ENCODE assay signal across 33 cellular contexts in the genomic region with DNA sequence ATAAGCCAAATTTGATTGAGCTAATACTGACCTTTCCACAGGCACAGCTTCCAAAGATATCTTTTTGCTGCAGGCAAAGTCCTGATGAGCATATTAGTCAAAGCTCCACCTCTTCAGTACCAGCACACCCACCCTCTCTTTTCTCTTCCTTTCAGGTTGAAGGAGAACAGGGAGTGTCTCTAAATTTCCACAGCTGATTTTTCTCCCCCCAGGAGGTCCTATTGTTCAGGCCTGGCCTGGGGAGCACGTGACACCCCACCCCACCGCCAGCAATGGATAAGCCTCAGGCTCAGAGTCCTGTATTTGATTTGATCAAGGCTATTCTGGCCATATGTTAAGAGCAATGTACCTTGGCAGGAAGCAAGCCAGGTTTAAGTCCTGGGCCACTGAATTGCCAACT. TPM values are rescaled to one million over a fixed set of nuclear protein-coding genes. Genes with fewer than 3 reads are reported as not detected.
DNase-seq lines count a peak whose midpoint lies in the region; ATAC-seq, FAIRE-seq and TF ChIP-seq lines count a peak whose summit lies in the region.
"Had no signal": no experiment of that assay in that cellular context is flagged by ENCODE, and none has a peak within 500 bp of the region (broad histone marks: within the 10 kb centered on the region; RNA-seq: fewer than 3 reads in every experiment).

No MANE protein-coding gene starts in this region.

- H2AFZ ChIP-seq in GM23338 (peak overlapping the region; percentile 45; the same call in 1 of the 2 replicates), keratinocyte (ENCODE audit: control insufficient read depth, low read length) (no peak overlapping the region), PC-9 (no peak overlapping the region)
- H2AFZ ChIP-seq: hepatocyte had no signal

- BruUV-seq in PC-9 (replicated peaks; lab: Mats Ljungman, UMichigan), result no TSS peak

- H3K27me3 ChIP-seq in GM23338 (ENCODE audit: insufficient read depth) (no peaks in the 10 kb centered on the region), WERI-Rb-1 (ENCODE audit: insufficient read depth, low read depth, severe bottlenecking) (no peaks in the 10 kb centered on the region), keratinocyte (ENCODE audit: control insufficient read depth, extremely low read depth, insufficient read depth, low read length) (no peaks in the 10 kb centered on the region), colonic mucosa (no peaks in the 10 kb centered on the region), PC-9 (ENCODE audit: insufficient read depth, low read depth) (no peaks in the 10 kb centered on the region)
- H3K27me3 ChIP-seq: esophagus squamous epithelium, gastrocnemius medialis, hepatocyte, left lung, stomach, tibial artery had no signal

- 0 out of 2 replicates have a peak, but pooled peaks cover 4% of the 10 kb centered on the region for H3K9me2 ChIP-seq in GM23338 (ENCODE audit: insufficient read depth)
- no peaks in the 10 kb centered on the region for H3K9me2 ChIP-seq in PC-9 (ENCODE audit: insufficient read depth)

- no peak overlapping the region for H3K4me2 ChIP-seq in GM23338
- H3K4me2 ChIP-seq in keratinocyte (ENCODE audit: control insufficient read depth, extremely low read depth, insufficient read depth, low read depth, low read length), result peak overlapping the region; percentile 59
- H3K4me2 ChIP-seq in PC-9, result no peak overlapping the region
- H3K4me2 ChIP-seq: hepatocyte had no signal

- H3K4me3 ChIP-seq in GM23338, result no peak overlapping the region
- H3K4me3 ChIP-seq in WERI-Rb-1 (ENCODE audit: low read depth, low read length), result no peak overlapping the region
- no peak overlapping the region for H3K4me3 ChIP-seq in keratinocyte (ENCODE audit: control insufficient read depth in 2 of 3, extremely low read depth in 1 of 3, insufficient read depth in 2 of 3, low read depth in 1 of 3, low read length in 3 of 3)
- no peak overlapping the region for H3K4me3 ChIP-seq in colonic mucosa
- no peak overlapping the region for H3K4me3 ChIP-seq in PC-9
- H3K4me3 ChIP-seq: esophagus squamous epithelium, gastrocnemius medialis, hepatocyte, left lung, stomach, tibial artery had no signal

- H3K4me3 Mint-ChIP-seq in GM23338, result no peak overlapping the region
- H3K4me3 Mint-ChIP-seq: activated CD8-positive, alpha-beta T cell treated with anti-CD3 and anti-CD28 coated beads, Interleukin-2, amount 10 ng/mL, durations not matched to agents 7 days and 5 days had no signal

- H4K20me1 ChIP-seq in GM23338 (replicated peaks; ENCODE audit: insufficient read depth), result no peaks in the 10 kb centered on the region
- no peaks in the 10 kb centered on the region for H4K20me1 ChIP-seq in keratinocyte (ENCODE audit: control insufficient read depth, extremely low read depth, insufficient read depth, low read length)
- H4K20me1 ChIP-seq in PC-9 (ENCODE audit: insufficient read depth), result no peaks in the 10 kb centered on the region

- H3K4me1 ChIP-seq in GM23338 (ENCODE audit: insufficient read depth) (no peaks in the 10 kb centered on the region), keratinocyte (ENCODE audit: control insufficient read depth, extremely low read depth, insufficient read depth, low read length) (peaks cover 35% of the 10 kb centered on the region), colonic mucosa (no peaks in the 10 kb centered on the region), PC-9 (replicated peaks; ENCODE audit: insufficient read depth) (no peaks in the 10 kb centered on the region)
- H3K4me1 ChIP-seq: gastrocnemius medialis, left lung, stomach, tibial artery had no signal

- peaks cover 9% of the 10 kb centered on the region; the same call in 2 of the 3 replicates for H3K4me1 Mint-ChIP-seq in GM23338

- dilution Hi-C loops in keratinocyte (cut with MboI; ENCODE audit: extremely low pct_ligation_motif_present, low sequenced_read_pairs), result no loop called here

- FAIRE-seq in keratinocyte (lab: Jason Lieb, UNC), result no peak
- FAIRE-seq: GM12892, HepG2 had no signal

- intact Hi-C loops in colonic mucosa (cut with DNase I), result no loop called here
- intact Hi-C loops in PC-9 (cut with micrococcal nuclease; ENCODE audit: unreplicated experiment), result no loop called here

- H3K27ac ChIP-seq in GM23338 (ENCODE audit: low read depth) (no peak overlapping the region), WERI-Rb-1 (no peak overlapping the region), keratinocyte (ENCODE audit: control insufficient read depth, insufficient read depth, low read length) (peak overlapping the region; percentile 57), colonic mucosa (no peak overlapping the region), PC-9 (no peak overlapping the region)
- H3K27ac ChIP-seq: esophagus squamous epithelium, gastrocnemius medialis, hepatocyte, HL-60, left lung, stomach, tibial artery had no signal

- H3K27ac Mint-ChIP-seq in GM23338, result no peak overlapping the region
- H3K27ac Mint-ChIP-seq: activated CD8-positive, alpha-beta T cell treated with anti-CD3 and anti-CD28 coated beads, Interleukin-2, amount 10 ng/mL, durations not matched to agents 7 days and 5 days had no signal

- ATAC-seq in GM23338 (no peak), HG03039 (IDR thresholded peaks at IDR 0.05; ENCODE audit: unreplicated experiment) (no peak)
- ATAC-seq: activated CD4-positive, CD25-positive, alpha-beta regulatory T cell treated with anti-CD3 and anti-CD28 coated beads, Interleukin-2, amount 50 U/mL, for 24 hours; activated CD8-positive, alpha-beta T cell treated with anti-CD3 and anti-CD28 coated beads, Interleukin-2, amount 10 ng/mL, durations not matched to agents 7 days and 5 days; gastrocnemius medialis; HepG2; left lung; sciatic nerve had no signal

- DNase-seq in GM23338 (ENCODE audit: low spot score) (no peak), NCI-H345 treated with DMSO at 0.1 percent for 48 hours (lab: John Stamatoyannopoulos, UW; ENCODE audit: unreplicated experiment) (peak; percentile 5), WERI-Rb-1 (peak; percentile 63), keratinocyte (ENCODE audit: low read depth, low spot score) (peak; percentile 41), colonic mucosa (no peak), NAMALWA (ENCODE audit: low spot score) (no peak), PC-9 (no peak)
- DNase-seq: activated CD8-positive, alpha-beta T cell treated with anti-CD3 and anti-CD28 coated beads, Interleukin-2, amount 10 ng/mL, durations not matched to agents 7 days and 5 days; activated effector memory CD4-positive, alpha-beta T cell treated with anti-CD3 and anti-CD28 coated beads, Interleukin-2, amount 50 U/mL, for 16 hours; activated T-cell treated with anti-CD3 and anti-CD28 coated beads for 4 hours; C1 segment of cervical spinal cord; Calu3; effector CD8-positive, alpha-beta T cell; esophagus squamous epithelium; gastrocnemius medialis; HCEC 1CT; left lung; NCI-H1105 treated with DMSO at 0.1 percent for 48 hours; NCI-H524; Right ventricle myocardium superior; stimulated activated CD4-positive, alpha-beta T cell treated with anti-CD3 and anti-CD28 coated beads, Interleukin-15, amount 100 ng/mL, for 24 hours; stomach; SW 1271; tibial artery had no signal

- H3K36me3 ChIP-seq in GM23338 (ENCODE audit: insufficient read depth) (no peaks in the 10 kb centered on the region), WERI-Rb-1 (no peaks in the 10 kb centered on the region), keratinocyte (ENCODE audit: control insufficient read depth in 2 of 2, extremely low read depth in 1 of 2, insufficient read depth in 2 of 2, low read length in 2 of 2) (no peaks in the 10 kb centered on the region), colonic mucosa (no peaks in the 10 kb centered on the region), PC-9 (ENCODE audit: low read depth) (no peaks in the 10 kb centered on the region)
- H3K36me3 ChIP-seq: esophagus squamous epithelium, gastrocnemius medialis, left lung had no signal

- CTCF ChIA-PET in PC-9 (lab: Charles Lee), result no interaction called here

- H3F3A ChIP-seq in GM23338 (replicated peaks; ENCODE audit: low read depth) (no peaks in the 10 kb centered on the region), PC-9 (ENCODE audit: insufficient read depth, low read depth) (no peaks in the 10 kb centered on the region)

- no peaks in the 10 kb centered on the region for H3K9me1 ChIP-seq in keratinocyte (ENCODE audit: control insufficient read depth, extremely low read depth, insufficient read depth, low read length)

- POLR2A ChIA-PET in PC-9 (lab: Charles Lee; ENCODE audit: unreplicated experiment), result no interaction called here

- H3K27me3 Mint-ChIP-seq in GM23338 (ENCODE audit: insufficient read depth, low read depth, poor library complexity), result peaks cover 6% of the 10 kb centered on the region

- TF ChIP-seq CTCF in GM23338 (conservative IDR thresholded peaks at IDR 0.05; ENCODE audit: low read depth in 2 of 2) (no peak), WERI-Rb-1 (IDR thresholded peaks at IDR 0.05; ENCODE audit: low read depth, low read length) (no peak), keratinocyte (optimal IDR thresholded peaks at IDR 0.05 in 1 of 3, IDR thresholded peaks at IDR 0.05 in 1 of 3, conservative IDR thresholded peaks at IDR 0.05 in 1 of 3; ENCODE audit: extremely low read depth in 1 of 3, insufficient read depth in 2 of 3, low read length in 3 of 3) (no peak), colonic mucosa (IDR thresholded peaks at IDR 0.05) (no peak), PC-9 (conservative IDR thresholded peaks at IDR 0.05) (no peak)

- 0 out of 3 replicates have a peak, but pooled peaks cover 3% of the 10 kb centered on the region for H3K9me3 Mint-ChIP-seq in GM23338

- H3K9me3 ChIP-seq in WERI-Rb-1 (ENCODE audit: severe bottlenecking) (no peaks in the 10 kb centered on the region), keratinocyte (ENCODE audit: control insufficient read depth, low read depth, low read length) (no peaks in the 10 kb centered on the region), colonic mucosa (no peaks in the 10 kb centered on the region), PC-9 (ENCODE audit: insufficient read depth, low read depth) (no peaks in the 10 kb centered on the region)
- H3K9me3 ChIP-seq: esophagus squamous epithelium, gastrocnemius medialis, left lung, stomach, tibial artery had no signal

- H3K79me2 ChIP-seq in GM23338 (replicated peaks; ENCODE audit: insufficient read depth) (no peaks in the 10 kb centered on the region), keratinocyte (ENCODE audit: control insufficient read depth, insufficient read depth, low read length) (no peaks in the 10 kb centered on the region), PC-9 (ENCODE audit: low read depth) (no peaks in the 10 kb centered on the region)
- H3K79me2 ChIP-seq: hepatocyte had no signal

- H3K36me3 Mint-ChIP-seq in GM23338 (ENCODE audit: low read depth), result no peaks in the 10 kb centered on the region

- peak overlapping the region; percentile 45 for H3K9ac ChIP-seq in keratinocyte (ENCODE audit: control insufficient read depth, extremely low read depth, insufficient read depth, low read length)
- H3K9ac ChIP-seq in colonic mucosa (ENCODE audit: low read depth in 2 of 2, low read length in 2 of 2), result no peak overlapping the region

RNA-seq across cellular contexts. Expression of a gene that starts 9.6 kb away (rescaled TPM):
- total RNA-seq in GM23338 (2014; rRNA removed; shearing (Covaris generic)), result 0.14 TPM in 1 of 2 replicates, not detected in the other
- polyA plus RNA-seq in GM23338 (2016; fragmentation: Nextera tagmentation; extraction: Ambion mirVana) (0.08 TPM in 1 of 2 replicates, not detected in the other), keratinocyte (0.85 to 1.8 TPM (median 0.92 TPM) in 3 replicates)
- 0.17 TPM for polyA plus RNA-seq in keratinocyte (2011; ENCODE audit: low read depth)
- 0.45 and 0.83 TPM in 2 replicates for polyA plus RNA-seq in keratinocyte (2011; cell fraction: cytosol; rRNA removed)
- polyA plus RNA-seq in keratinocyte (2011; cell fraction: nucleus; rRNA removed), result 3.0 and 3.1 TPM in 2 replicates
- polyA plus RNA-seq in keratinocyte (2012; ENCODE audit: low replicate concordance), result 0.89 and 1.0 TPM in 2 replicates
- 1.1 to 1.8 TPM (median 1.4 TPM) in 3 replicates for polyA minus RNA-seq in keratinocyte
- 1.2 TPM for polyA minus RNA-seq in keratinocyte (2011; cell fraction: cytosol; rRNA and poly(A)+ RNA removed)
- 1.6 and 2.0 TPM in 2 replicates for polyA minus RNA-seq in keratinocyte (2011; cell fraction: nucleus; rRNA and poly(A)+ RNA removed)
- total RNA-seq in colonic mucosa (under 1 TPM; 0.10 to 0.32 TPM), PC-9 (2021) (not detected in 2 replicates)
- total RNA-seq: activated CD8-positive, alpha-beta T cell treated with anti-CD3 and anti-CD28 coated beads, Interleukin-2, amount 10 ng/mL, durations not matched to agents 7 days and 5 days; chondrocyte; Daoy; Right ventricle myocardium superior; stomach had no signal

Comparison
In these comparisons a context has a peak if more than half of its experiments do, and no peak if none do; other contexts are left out.
1. DNase-seq: peak in NCI-H345 treated with DMSO at 0.1 percent for 48 hours (single experiment), WERI-Rb-1 (single experiment) and keratinocyte (single experiment); none in GM23338 (single experiment), colonic mucosa (single experiment), NAMALWA (single experiment) and PC-9 (0 of 2).